In the genomic region with DNA sequence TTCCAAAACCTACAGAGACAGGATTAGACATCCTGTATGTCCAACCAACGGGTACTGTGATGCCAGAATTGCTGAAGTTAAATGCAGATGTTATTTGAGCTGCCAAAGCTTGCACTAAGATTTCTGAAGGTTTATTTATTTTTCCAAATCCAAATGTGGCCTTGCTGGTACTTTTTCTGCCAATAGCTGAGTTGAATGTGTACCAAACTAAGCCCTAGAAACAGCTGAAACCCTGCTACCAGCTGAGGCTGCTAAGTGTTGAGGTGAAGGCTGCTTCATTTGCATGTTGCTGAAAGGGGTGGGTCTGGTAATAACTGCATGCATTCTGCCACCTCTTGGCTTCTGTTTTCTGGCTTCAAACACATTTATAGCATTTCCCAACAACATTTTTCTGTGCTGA, we compare ENCODE assay signal across 23 cellular contexts.
DNase-seq lines count a peak whose midpoint lies in the region; ATAC-seq, FAIRE-seq and TF ChIP-seq lines count a peak whose summit lies in the region.
"Had no signal": no experiment of that assay in that cellular context is flagged by ENCODE, and none has a peak within 500 bp of the region (broad histone marks: within the 10 kb centered on the region; RNA-seq: fewer than 3 reads in every experiment).

No MANE protein-coding gene starts in this region.

- TF ChIP-seq CTCF in GM13977 (IDR thresholded peaks at IDR 0.05; ENCODE audit: extremely low read depth, insufficient read depth, missing control alignments) (no peak), GM12878 (IDR thresholded peaks at IDR 0.05 in 2 of 3, conservative IDR thresholded peaks at IDR 0.05 in 1 of 3; ENCODE audit: control insufficient read depth in 2 of 3, extremely low read depth in 1 of 3, insufficient read depth in 1 of 3, low read depth in 3 of 3, low read length in 3 of 3) (no peak), neural progenitor cell (IDR thresholded peaks at IDR 0.05) (no peak), glutamatergic neuron (IDR thresholded peaks at IDR 0.05; ENCODE audit: partially characterized antibody, unreplicated experiment) (no peak)

- H3K4me3 ChIP-seq in GM12878 (no peak overlapping the region), neural progenitor cell (no peak overlapping the region)
- H3K4me3 ChIP-seq: ovary, right lobe of liver, uterus had no signal

- RAD21 ChIA-PET in GM12878 (lab: Charles Lee; ENCODE audit: unreplicated experiment): no interaction called here

- no peak for FAIRE-seq in GM12878 (lab: Jason Lieb, UNC)
- FAIRE-seq: frontal cortex, TTC549 had no signal

- no peak overlapping the region for H3K27ac Mint-ChIP-seq in neural progenitor cell
- no peak overlapping the region for H3K27ac Mint-ChIP-seq in glutamatergic neuron (ENCODE audit: unreplicated experiment)
- H3K27ac Mint-ChIP-seq in activated CD4-positive, alpha-beta T cell treated with anti-CD3 and anti-CD28 coated beads, Interleukin-2, amount 10 ng/mL, durations not matched to agents 7 days and 5 days: no peak overlapping the region
- H3K27ac Mint-ChIP-seq: activated CD4-positive, alpha-beta T cell treated with anti-CD3 and anti-CD28 coated beads, Interleukin-2, amount 10 ng/mL, durations not matched to agents 24 days and 14 days; activated naive CD8-positive, alpha-beta T cell treated with anti-CD3 and anti-CD28 coated beads, Interleukin-2, amount 50 U/mL, for 24 hours; memory B cell; naive thymus-derived CD4-positive, alpha-beta T cell had no signal

- no peaks in the 10 kb centered on the region for H3F3A ChIP-seq in neural progenitor cell (ENCODE audit: low read depth)

- POLR2A ChIA-PET in GM12878 (lab: Charles Lee): interaction anchor here (0.6 to 1.1 kb wide), 2 partner anchors 18 to 320 kb away, joined by 3 to 6 read pairs; no protein-coding TSS in a partner anchor
- POLR2A ChIA-PET in activated CD4-positive, alpha-beta T cell treated with anti-CD3 and anti-CD28 coated beads, Interleukin-2, amount 10 ng/mL, durations not matched to agents 7 days and 5 days (lab: Charles Lee): no interaction called here

- no peak overlapping the region for H2AFZ ChIP-seq in GM12878 (ENCODE audit: control insufficient read depth, low read depth, low read length)
- peak overlapping the region; percentile 40 for H2AFZ ChIP-seq in neural progenitor cell (replicated peaks)

- H3K4me1 ChIP-seq in GM12878 (ENCODE audit: control insufficient read depth, insufficient read depth, low read length) (no peaks in the 10 kb centered on the region), neural progenitor cell (no peaks in the 10 kb centered on the region)
- H3K4me1 ChIP-seq: right lobe of liver, uterus had no signal

- no peak for TF ChIP-seq EP300 in GM12878 (IDR thresholded peaks at IDR 0.05; ENCODE audit: borderline replicate concordance in 1 of 2, control insufficient read depth in 1 of 2, low read depth in 2 of 2, low read length in 2 of 2)

- no peak overlapping the region for H3K27ac ChIP-seq in GM12878 (ENCODE audit: control insufficient read depth, insufficient read depth)
- no peak overlapping the region for H3K27ac ChIP-seq in neural progenitor cell
- H3K27ac ChIP-seq: ovary, right lobe of liver, uterus had no signal

- H3K36me3 ChIP-seq in GM12878 (ENCODE audit: control insufficient read depth in 2 of 2, insufficient read depth in 2 of 2, low read length in 1 of 2) (no peaks in the 10 kb centered on the region), neural progenitor cell (no peaks in the 10 kb centered on the region)
- H3K36me3 ChIP-seq: ovary, right lobe of liver, uterus had no signal

- no peaks in the 10 kb centered on the region for H3K27me3 ChIP-seq in GM12878 (replicated peaks in 1 of 2; ENCODE audit: control insufficient read depth in 2 of 2, insufficient read depth in 2 of 2, low read length in 1 of 2)
- H3K27me3 ChIP-seq in neural progenitor cell: no peaks in the 10 kb centered on the region
- H3K27me3 ChIP-seq: right lobe of liver, uterus had no signal

- CTCF ChIA-PET in GM12878 (lab: Yijun Ruan, JAX): no interaction called here
- CTCF ChIA-PET in activated CD4-positive, alpha-beta T cell treated with anti-CD3 and anti-CD28 coated beads, Interleukin-2, amount 10 ng/mL, durations not matched to agents 7 days and 5 days (lab: Charles Lee): no interaction called here

- H3K27me3 Mint-ChIP-seq in neural progenitor cell (ENCODE audit: insufficient read depth, low read depth) (peaks cover 2% of the 10 kb centered on the region), glutamatergic neuron (ENCODE audit: unreplicated experiment) (no peaks in the 10 kb centered on the region)
- no peaks in the 10 kb centered on the region for H3K27me3 Mint-ChIP-seq in activated CD4-positive, alpha-beta T cell treated with anti-CD3 and anti-CD28 coated beads, Interleukin-2, amount 10 ng/mL, durations not matched to agents 7 days and 5 days
- H3K27me3 Mint-ChIP-seq: activated CD4-positive, alpha-beta T cell treated with anti-CD3 and anti-CD28 coated beads, Interleukin-2, amount 10 ng/mL, durations not matched to agents 24 days and 14 days; activated naive CD8-positive, alpha-beta T cell treated with anti-CD3 and anti-CD28 coated beads, Interleukin-2, amount 50 U/mL, for 24 hours; memory B cell; naive thymus-derived CD4-positive, alpha-beta T cell had no signal

- H4K20me1 ChIP-seq in GM12878 (ENCODE audit: control insufficient read depth, insufficient read depth) (no peaks in the 10 kb centered on the region), neural progenitor cell (ENCODE audit: low read depth) (no peaks in the 10 kb centered on the region)

- peaks cover 2% of the 10 kb centered on the region for H3K4me1 Mint-ChIP-seq in neural progenitor cell
- H3K4me1 Mint-ChIP-seq in glutamatergic neuron (ENCODE audit: low read depth, unreplicated experiment): peaks cover 4% of the 10 kb centered on the region
- no peaks in the 10 kb centered on the region for H3K4me1 Mint-ChIP-seq in activated CD4-positive, alpha-beta T cell treated with anti-CD3 and anti-CD28 coated beads, Interleukin-2, amount 10 ng/mL, durations not matched to agents 7 days and 5 days
- H3K4me1 Mint-ChIP-seq: activated CD4-positive, alpha-beta T cell treated with anti-CD3 and anti-CD28 coated beads, Interleukin-2, amount 10 ng/mL, durations not matched to agents 24 days and 14 days; activated naive CD8-positive, alpha-beta T cell treated with anti-CD3 and anti-CD28 coated beads, Interleukin-2, amount 50 U/mL, for 24 hours; memory B cell; naive thymus-derived CD4-positive, alpha-beta T cell had no signal

- SMC1A ChIA-PET in GM12878 (lab: Charles Lee; ENCODE audit: uncharacterized antibody, unreplicated experiment): interaction anchor here (0.6 to 1.4 kb wide), 2 partner anchors 16 to 25 kb away, joined by 3 read pairs; no protein-coding TSS in a partner anchor

- H3K36me3 Mint-ChIP-seq in neural progenitor cell (no peaks in the 10 kb centered on the region), glutamatergic neuron (ENCODE audit: unreplicated experiment) (no peaks in the 10 kb centered on the region)
- H3K36me3 Mint-ChIP-seq in activated CD4-positive, alpha-beta T cell treated with anti-CD3 and anti-CD28 coated beads, Interleukin-2, amount 10 ng/mL, durations not matched to agents 7 days and 5 days (ENCODE audit: low read depth): no peaks in the 10 kb centered on the region
- H3K36me3 Mint-ChIP-seq: memory B cell; naive thymus-derived CD4-positive, alpha-beta T cell had no signal

- H3K9ac ChIP-seq in GM12878 (ENCODE audit: control insufficient read depth, insufficient read depth, low read length) (no peak overlapping the region), neural progenitor cell (no peak overlapping the region)

- TF ChIP-seq RAD21 in GM12878 (IDR thresholded peaks at IDR 0.05; ENCODE audit: insufficient read depth, low read depth, low read length): no peak

- DNase-seq in GM13977 (ENCODE audit: low spot score) (peak; percentile 13), GM12878 (ENCODE audit: low read depth, low spot score) (no peak), neural progenitor cell (ENCODE audit: low spot score) (no peak), glutamatergic neuron (no peak)
- DNase-seq in activated CD4-positive, alpha-beta T cell treated with anti-CD3 and anti-CD28 coated beads, Interleukin-2, amount 10 ng/mL, durations not matched to agents 7 days and 5 days: no peak
- DNase-seq: activated CD4-positive, alpha-beta T cell treated with anti-CD3 and anti-CD28 coated beads, Interleukin-2, amount 10 ng/mL, durations not matched to agents 24 days and 14 days; activated effector memory CD4-positive, alpha-beta T cell treated with Interleukin-2 at 50 U/mL for 16 hours; activated naive CD8-positive, alpha-beta T cell treated with anti-CD3 and anti-CD28 coated beads, Interleukin-2, amount 50 U/mL, for 24 hours; C1 segment of cervical spinal cord; Kasumi-1; kidney glomerular epithelial cell; naive thymus-derived CD4-positive, alpha-beta T cell; NCI-H510A treated with DMSO at 0.1 percent for 48 hours; ovary; right lobe of liver; SW 1271; uterus had no signal

- no peaks in the 10 kb centered on the region for H3K79me2 ChIP-seq in GM12878 (ENCODE audit: control insufficient read depth, insufficient read depth, low read length)
- H3K79me2 ChIP-seq in neural progenitor cell (ENCODE audit: low read depth): no peaks in the 10 kb centered on the region

- no TSS peak for BruUV-seq in GM12878 (replicated peaks; lab: Mats Ljungman, UMichigan)

- ATAC-seq in HG02798 (IDR thresholded peaks at IDR 0.05; ENCODE audit: poor library complexity, unreplicated experiment) (peak; percentile 72), GM12878 (peak; percentile 64), HG03097 (IDR thresholded peaks at IDR 0.05; ENCODE audit: low FRiP score, unreplicated experiment) (no peak), HG03108 (IDR thresholded peaks at IDR 0.05; ENCODE audit: unreplicated experiment) (no peak)
- ATAC-seq: activated naive CD8-positive, alpha-beta T cell treated with anti-CD3 and anti-CD28 coated beads, Interleukin-2, amount 50 U/mL, for 24 hours; naive thymus-derived CD4-positive, alpha-beta T cell had no signal

- WGBS in GM12878 (ENCODE audit: insufficient coverage, insufficient replicate concordance, low lambda C conversion rate, missing lambda C conversion rate): 9% methylated on average over 1 of the region's 1 CpG

- H3K9me3 Mint-ChIP-seq in neural progenitor cell (no peaks in the 10 kb centered on the region), glutamatergic neuron (ENCODE audit: unreplicated experiment) (no peaks in the 10 kb centered on the region)
- no peaks in the 10 kb centered on the region for H3K9me3 Mint-ChIP-seq in activated CD4-positive, alpha-beta T cell treated with anti-CD3 and anti-CD28 coated beads, Interleukin-2, amount 10 ng/mL, durations not matched to agents 7 days and 5 days
- H3K9me3 Mint-ChIP-seq: activated CD4-positive, alpha-beta T cell treated with anti-CD3 and anti-CD28 coated beads, Interleukin-2, amount 10 ng/mL, durations not matched to agents 24 days and 14 days; memory B cell had no signal

- in situ Hi-C loops in GM13977 (cut with MboI; ENCODE audit: low pct_unique_long_range_greater_than_20kb, low sequenced_read_pairs, unreplicated experiment): no loop called here
- in situ Hi-C loops in GM12878 (cut with MboI): no loop called here

- H3K9me3 ChIP-seq in GM12878 (replicated peaks; ENCODE audit: control insufficient read depth, insufficient read depth, low read length): no peaks in the 10 kb centered on the region
- H3K9me3 ChIP-seq in neural progenitor cell (ENCODE audit: low read depth): no peaks in the 10 kb centered on the region
- H3K9me3 ChIP-seq: ovary, uterus had no signal

- H3K4me2 ChIP-seq in GM12878 (ENCODE audit: control insufficient read depth, insufficient read depth): no peak overlapping the region
- no peak overlapping the region for H3K4me2 ChIP-seq in neural progenitor cell

- no peak overlapping the region for H3K4me3 Mint-ChIP-seq in neural progenitor cell
- no peak overlapping the region for H3K4me3 Mint-ChIP-seq in glutamatergic neuron (ENCODE audit: unreplicated experiment)
- H3K4me3 Mint-ChIP-seq in activated CD4-positive, alpha-beta T cell treated with anti-CD3 and anti-CD28 coated beads, Interleukin-2, amount 10 ng/mL, durations not matched to agents 7 days and 5 days: no peak overlapping the region
- H3K4me3 Mint-ChIP-seq: activated CD4-positive, alpha-beta T cell treated with anti-CD3 and anti-CD28 coated beads, Interleukin-2, amount 10 ng/mL, durations not matched to agents 24 days and 14 days; activated naive CD8-positive, alpha-beta T cell treated with anti-CD3 and anti-CD28 coated beads, Interleukin-2, amount 50 U/mL, for 24 hours; memory B cell; naive thymus-derived CD4-positive, alpha-beta T cell had no signal

- intact Hi-C loops in GM12878 (cut with micrococcal nuclease; ENCODE audit: unreplicated experiment): no loop called here

- no peak for TF ChIP-seq POLR2A in GM12878 (IDR thresholded peaks at IDR 0.05; ENCODE audit: low read depth, low read length)

Comparison
In these comparisons a context has a peak if more than half of its experiments do, and no peak if none do; other contexts are left out.
1. ATAC-seq: peak in HG02798 (single experiment) and GM12878 (single experiment); none in HG03097 (single experiment) and HG03108 (single experiment).